Comparison of ENCODE assay signal across 1 cellular context in genomic region chr11:118383657-118384056, GRCh38.
A peak's percentile ranks its signal among the peaks of the same experiment; 100 is the strongest.
TF ChIP-seq lines count a peak whose summit lies in the region.

No MANE protein-coding gene starts in this region.

TF ChIP-seq in HepG2, 621 proteins besides CTCF, POLR2A, EP300 and RAD21:
- peak; percentile 30; the same call in 1 of the 2 replicates for TF ChIP-seq ZNF629 (CRISPR knock-in tag; conservative IDR thresholded peaks at IDR 0.05)
- TF ChIP-seq POGZ (CRISPR knock-in tag; IDR thresholded peaks at IDR 0.05) = no peak
- no peak for TF ChIP-seq ZNF709 (CRISPR knock-in tag; IDR thresholded peaks at IDR 0.05)
- no peak for TF ChIP-seq GABPB1 (CRISPR knock-in tag; IDR thresholded peaks at IDR 0.05)
